ENCODE assay signal across 16 cellular contexts in genomic region chr7:34109936-34110626, GRCh38.
A peak's percentile ranks its signal among the peaks of the same experiment; 100 is the strongest.
DNase-seq lines count a peak whose midpoint lies in the region; ATAC-seq and TF ChIP-seq lines count a peak whose summit lies in the region.
"Had no signal": no experiment of that assay in that cellular context is flagged by ENCODE, and none has a peak within 500 bp of the region (broad histone marks: within the 10 kb centered on the region; RNA-seq: fewer than 3 reads in every experiment).

No MANE protein-coding gene starts in this region.

- in situ Hi-C loops in brain microvascular endothelial cell (cut with HindIII; ENCODE audit: low pct_ligation_motif_present, low sequenced_read_pairs): no loop called here

- H3K27ac ChIP-seq in angular gyrus (ENCODE audit: low read depth, low read length) (peak overlapping the region; percentile 29), brain microvascular endothelial cell (no peak overlapping the region)
- H3K27ac ChIP-seq: SK-N-MC had no signal

- no peaks in the 10 kb centered on the region for H3K36me3 ChIP-seq in brain microvascular endothelial cell (replicated peaks)

- peak; percentile 86 for ATAC-seq in left lobe of liver
- ATAC-seq in GM18867 (IDR thresholded peaks at IDR 0.05; ENCODE audit: unreplicated experiment): no peak
- ATAC-seq in HG03439 (IDR thresholded peaks at IDR 0.05; ENCODE audit: unreplicated experiment): no peak

- no peak overlapping the region for H3K4me3 ChIP-seq in brain microvascular endothelial cell (ENCODE audit: low read depth, low read length)
- H3K4me3 ChIP-seq: SK-N-MC had no signal

- H3K27me3 ChIP-seq in brain microvascular endothelial cell (replicated peaks): no peaks in the 10 kb centered on the region

- TF ChIP-seq CTCF in brain microvascular endothelial cell (IDR thresholded peaks at IDR 0.05; ENCODE audit: low read depth, low read length, missing control alignments): no peak

- DNase-seq in NCI-H510A treated with DMSO at 0.1 percent for 48 hours (lab: John Stamatoyannopoulos, UW) (peak; percentile 21), NCI-H510A (lab: John Stamatoyannopoulos, UW) (no peak), DMS 273 treated with DMSO at 0.1 percent for 48 hours (lab: John Stamatoyannopoulos, UW) (peak; percentile 32), left lobe of liver (ENCODE audit: low spot score) (peak; percentile 74), brain microvascular endothelial cell (no peak)
- DNase-seq: KBM-7, NCI-H1105 treated with DMSO at 0.1 percent for 48 hours, NCI-H1694, NCI-H2081 treated with DMSO at 0.1 percent for 48 hours, NCI-H345, NCI-H526 treated with DMSO at 0.1 percent for 48 hours, SHP77 had no signal

Comparison
In these comparisons a context has a peak if more than half of its experiments do, and no peak if none do; other contexts are left out.
1. DNase-seq: peak in NCI-H510A treated with DMSO at 0.1 percent for 48 hours (single experiment), DMS 273 treated with DMSO at 0.1 percent for 48 hours (single experiment) and left lobe of liver (single experiment); none in NCI-H510A (single experiment) and brain microvascular endothelial cell (single experiment).